19 cellular contexts compared by ENCODE assay signal in genomic region chr20:8693709-8694108, GRCh38.
A peak's percentile ranks its signal among the peaks of the same experiment; 100 is the strongest.
DNase-seq lines count a peak whose midpoint lies in the region; ATAC-seq, FAIRE-seq and TF ChIP-seq lines count a peak whose summit lies in the region.
"Had no signal": no experiment of that assay in that cellular context is flagged by ENCODE, and none has a peak within 500 bp of the region (broad histone marks: within the 10 kb centered on the region; RNA-seq: fewer than 3 reads in every experiment).

No MANE protein-coding gene starts in this region.

- dilution Hi-C loops in mammary epithelial cell (cut with HindIII; ENCODE audit: low sequenced_read_pairs) = no loop called here

- H3K4me1 ChIP-seq in mammary epithelial cell (ENCODE audit: insufficient read depth, low read length) = no peaks in the 10 kb centered on the region
- no peaks in the 10 kb centered on the region for H3K4me1 ChIP-seq in ascending aorta
- H3K4me1 ChIP-seq: colonic mucosa, esophagus squamous epithelium had no signal

- H3K4me3 ChIP-seq in mammary epithelial cell (replicated peaks in 1 of 3; ENCODE audit: insufficient read depth in 1 of 3, low read depth in 2 of 3, low read length in 3 of 3) (no peak overlapping the region), ascending aorta (no peak overlapping the region)
- H3K4me3 ChIP-seq: colonic mucosa, esophagus squamous epithelium had no signal

- H3K36me3 ChIP-seq in mammary epithelial cell (ENCODE audit: insufficient read depth, low read length) (no peaks in the 10 kb centered on the region), ascending aorta (no peaks in the 10 kb centered on the region)
- H3K36me3 ChIP-seq: colonic mucosa, esophagus squamous epithelium had no signal

- no peak overlapping the region for H3K4me3 Mint-ChIP-seq in activated CD8-positive, alpha-beta T cell treated with anti-CD3 and anti-CD28 coated beads, Interleukin-2, amount 10 ng/mL, durations not matched to agents 7 days and 5 days
- no peak overlapping the region for H3K4me3 Mint-ChIP-seq in T-helper 2 cell treated with Interferon-gamma antibody and Interleukin-4, amounts not matched to agents 5 μg/mL and 100 μg/mL, for 36 hours
- H3K4me3 Mint-ChIP-seq: activated B cell treated with CpG ODN at 0.5 μM for 24 hours; activated naive CD8-positive, alpha-beta T cell; mesothelial cell of epicardium had no signal

- intact Hi-C loops in mammary epithelial cell (cut with micrococcal nuclease) (no loop called here), ascending aorta (cut with DNase I) (no loop called here)

- H2AFZ ChIP-seq in mammary epithelial cell (ENCODE audit: low read depth, low read length) = no peak overlapping the region

- in situ Hi-C loops in mammary epithelial cell (cut with MboI; ENCODE audit: low sequenced_read_pairs in 2 of 2) = no loop called here

- H3K27ac ChIP-seq in mammary epithelial cell (ENCODE audit: insufficient read depth, low read depth, low read length) = no peak overlapping the region
- no peak overlapping the region for H3K27ac ChIP-seq in ascending aorta
- H3K27ac ChIP-seq: colonic mucosa, esophagus squamous epithelium had no signal

- H3K9me3 ChIP-seq in mammary epithelial cell (replicated peaks; ENCODE audit: insufficient read depth, low read length) (no peaks in the 10 kb centered on the region), ascending aorta (peaks cover 0 to 4% of the 10 kb centered on the region in 2 donors)
- H3K9me3 ChIP-seq: colonic mucosa had no signal

- BruUV-seq in mammary epithelial cell (replicated peaks; lab: Mats Ljungman, UMichigan) = no TSS peak

- H3K9ac ChIP-seq in mammary epithelial cell (ENCODE audit: insufficient read depth, low read length) = no peak overlapping the region

- H3K36me3 Mint-ChIP-seq in activated CD8-positive, alpha-beta T cell treated with anti-CD3 and anti-CD28 coated beads, Interleukin-2, amount 10 ng/mL, durations not matched to agents 7 days and 5 days (ENCODE audit: low read depth) = no peaks in the 10 kb centered on the region
- H3K36me3 Mint-ChIP-seq in T-helper 2 cell treated with Interferon-gamma antibody and Interleukin-4, amounts not matched to agents 5 μg/mL and 100 μg/mL, for 36 hours (ENCODE audit: low read depth) = no peaks in the 10 kb centered on the region

- POLR2A ChIA-PET in activated CD8-positive, alpha-beta T cell treated with anti-CD3 and anti-CD28 coated beads, Interleukin-2, amount 10 ng/mL, durations not matched to agents 7 days and 5 days (lab: Charles Lee) = no interaction called here

- TF ChIP-seq CTCF in mammary epithelial cell (conservative IDR thresholded peaks at IDR 0.05 in 1 of 2, IDR thresholded peaks at IDR 0.05 in 1 of 2; ENCODE audit: extremely low read depth in 1 of 2, insufficient read depth in 1 of 2, low read depth in 1 of 2, low read length in 2 of 2) = no peak
- TF ChIP-seq CTCF in ascending aorta (IDR thresholded peaks at IDR 0.05) = no peak

- H3K27me3 ChIP-seq in mammary epithelial cell (ENCODE audit: insufficient read depth, low read length) = no peaks in the 10 kb centered on the region
- no peaks in the 10 kb centered on the region for H3K27me3 ChIP-seq in ascending aorta
- H3K27me3 ChIP-seq: colonic mucosa, esophagus squamous epithelium had no signal

- FAIRE-seq in GM12892 (lab: Jason Lieb, UNC) = no peak
- FAIRE-seq: GM19239 had no signal

- no peaks in the 10 kb centered on the region for H4K20me1 ChIP-seq in mammary epithelial cell (ENCODE audit: insufficient read depth, low read length)

- H3K27ac Mint-ChIP-seq in activated CD8-positive, alpha-beta T cell treated with anti-CD3 and anti-CD28 coated beads, Interleukin-2, amount 10 ng/mL, durations not matched to agents 7 days and 5 days = no peak overlapping the region
- H3K27ac Mint-ChIP-seq in T-helper 2 cell treated with Interferon-gamma antibody and Interleukin-4, amounts not matched to agents 5 μg/mL and 100 μg/mL, for 36 hours = no peak overlapping the region
- H3K27ac Mint-ChIP-seq: activated B cell treated with CpG ODN at 0.5 μM for 24 hours; activated naive CD8-positive, alpha-beta T cell; mesothelial cell of epicardium had no signal

- WGBS in mammary epithelial cell (ENCODE audit: low coverage, missing lambda C conversion rate) = 10% methylated on average over 2 of the region's 2 CpGs

- H3K9me3 Mint-ChIP-seq in activated CD8-positive, alpha-beta T cell treated with anti-CD3 and anti-CD28 coated beads, Interleukin-2, amount 10 ng/mL, durations not matched to agents 7 days and 5 days (ENCODE audit: insufficient read depth) = peaks cover 6% of the 10 kb centered on the region
- peaks cover 11% of the 10 kb centered on the region for H3K9me3 Mint-ChIP-seq in T-helper 2 cell treated with Interferon-gamma antibody and Interleukin-4, amounts not matched to agents 5 μg/mL and 100 μg/mL, for 36 hours

- ATAC-seq in activated CD8-positive, alpha-beta T cell treated with anti-CD3 and anti-CD28 coated beads, Interleukin-2, amount 10 ng/mL, durations not matched to agents 7 days and 5 days = no peak
- ATAC-seq: PC-3 had no signal

- no peaks in the 10 kb centered on the region for H3K27me3 Mint-ChIP-seq in activated CD8-positive, alpha-beta T cell treated with anti-CD3 and anti-CD28 coated beads, Interleukin-2, amount 10 ng/mL, durations not matched to agents 7 days and 5 days (ENCODE audit: low read depth)
- H3K27me3 Mint-ChIP-seq in T-helper 2 cell treated with Interferon-gamma antibody and Interleukin-4, amounts not matched to agents 5 μg/mL and 100 μg/mL, for 36 hours (ENCODE audit: low read depth) = no peaks in the 10 kb centered on the region
- H3K27me3 Mint-ChIP-seq: activated B cell treated with CpG ODN at 0.5 μM for 24 hours; activated naive CD8-positive, alpha-beta T cell had no signal

- H3K4me2 ChIP-seq in mammary epithelial cell (ENCODE audit: insufficient read depth, low read depth, low read length) = no peak overlapping the region

- H3K79me2 ChIP-seq in mammary epithelial cell (ENCODE audit: insufficient read depth, low read length) = no peaks in the 10 kb centered on the region

- CTCF ChIA-PET in mammary epithelial cell (lab: Charles Lee; ENCODE audit: low non-redundant PET) = no interaction called here
- CTCF ChIA-PET in activated CD8-positive, alpha-beta T cell treated with anti-CD3 and anti-CD28 coated beads, Interleukin-2, amount 10 ng/mL, durations not matched to agents 7 days and 5 days (lab: Charles Lee) = no interaction called here

- H3K4me1 Mint-ChIP-seq in activated CD8-positive, alpha-beta T cell treated with anti-CD3 and anti-CD28 coated beads, Interleukin-2, amount 10 ng/mL, durations not matched to agents 7 days and 5 days (ENCODE audit: low read depth) = no peaks in the 10 kb centered on the region
- no peaks in the 10 kb centered on the region for H3K4me1 Mint-ChIP-seq in T-helper 2 cell treated with Interferon-gamma antibody and Interleukin-4, amounts not matched to agents 5 μg/mL and 100 μg/mL, for 36 hours (ENCODE audit: low read depth)
- H3K4me1 Mint-ChIP-seq: activated B cell treated with CpG ODN at 0.5 μM for 24 hours, mesothelial cell of epicardium had no signal

- DNase-seq in AG08396 (ENCODE audit: low spot score) (peak; percentile 61), HS-5 (ENCODE audit: low read depth) (peak; percentile 82), mammary epithelial cell (peak; percentile 1), kidney tubule cell (ENCODE audit: low spot score) (peak; percentile 93), GM12892 (ENCODE audit: insufficient read length) (no peak), ascending aorta (ENCODE audit: low spot score in 2 of 2) (no peak)
- DNase-seq in activated CD8-positive, alpha-beta T cell treated with anti-CD3 and anti-CD28 coated beads, Interleukin-2, amount 10 ng/mL, durations not matched to agents 7 days and 5 days = no peak
- no peak for DNase-seq in T-helper 2 cell treated with Interferon-gamma antibody and Interleukin-4, amounts not matched to agents 5 μg/mL and 100 μg/mL, for 36 hours (ENCODE audit: low spot score)
- DNase-seq: activated B cell treated with CpG ODN at 0.5 μM for 24 hours; colonic mucosa; esophagus squamous epithelium; NCI-H1436; NCI-H526; nucleus accumbens; PC-3; stimulated activated CD4-positive, alpha-beta T cell treated with anti-CD3 and anti-CD28 coated beads, Interleukin-12 subunit alpha, Interleukin-12 subunit beta, amount 100 ng/mL, for 4 hours had no signal

- TF ChIP-seq POLR2A in GM12892 (IDR thresholded peaks at IDR 0.05; ENCODE audit: low read depth, low read length) = no peak

Comparison
In these comparisons a context has a peak if more than half of its experiments do, and no peak if none do; other contexts are left out.
1. DNase-seq: peak in AG08396 (single experiment), HS-5 (single experiment), mammary epithelial cell (single experiment) and kidney tubule cell (single experiment); none in activated CD8-positive, alpha-beta T cell treated with anti-CD3 and anti-CD28 coated beads, Interleukin-2, amount 10 ng/mL, durations not matched to agents 7 days and 5 days (single experiment), GM12892 (single experiment), ascending aorta (0 of 2) and T-helper 2 cell treated with Interferon-gamma antibody and Interleukin-4, amounts not matched to agents 5 μg/mL and 100 μg/mL, for 36 hours (single experiment).